In genomic region chr12:22974865-22975264, GRCh38 we compare ENCODE assay signal across 12 cellular contexts.
DNase-seq lines count a peak whose midpoint lies in the region; ATAC-seq lines count a peak whose summit lies in the region.
"Had no signal": no experiment of that assay in that cellular context is flagged by ENCODE, and none has a peak within 500 bp of the region (broad histone marks: within the 10 kb centered on the region; RNA-seq: fewer than 3 reads in every experiment).

No MANE protein-coding gene starts in this region.

- no peak for ATAC-seq in GM19467 (IDR thresholded peaks at IDR 0.05; ENCODE audit: unreplicated experiment)
- no peak for ATAC-seq in GM21529 (IDR thresholded peaks at IDR 0.05; ENCODE audit: unreplicated experiment)
- ATAC-seq: activated naive CD8-positive, alpha-beta T cell treated with anti-CD3 and anti-CD28 coated beads, Interleukin-2, amount 50 U/mL, for 24 hours had no signal

- DNase-seq in A172 (ENCODE audit: low spot score) (peak; percentile 67), HPDE6-E6E7 (ENCODE audit: extremely low spot score) (peak; percentile 45), amniotic stem cell (lab: John Stamatoyannopoulos, UW) (peak; percentile 5), hepatic stellate cell (ENCODE audit: low spot score) (peak; percentile 42), RPMI8226 (no peak)
- no peak for DNase-seq in activated CD8-positive, alpha-beta memory T cell treated with anti-CD3 and anti-CD28 coated beads, Interleukin-2, amount 50 U/mL, for 4 hours
- DNase-seq: activated CD4-positive, alpha-beta memory T cell treated with anti-CD3 and anti-CD28 coated beads, Interleukin-2, amount 10 ng/mL, durations not matched to agents 7 days and 5 days; activated naive CD8-positive, alpha-beta T cell treated with anti-CD3 and anti-CD28 coated beads, Interleukin-2, amount 50 U/mL, for 24 hours; midbrain; right lobe of liver had no signal

Comparison
In these comparisons a context has a peak if more than half of its experiments do, and no peak if none do; other contexts are left out.
1. DNase-seq: peak in A172 (single experiment), HPDE6-E6E7 (single experiment), amniotic stem cell (single experiment) and hepatic stellate cell (single experiment); none in RPMI8226 (single experiment) and activated CD8-positive, alpha-beta memory T cell treated with anti-CD3 and anti-CD28 coated beads, Interleukin-2, amount 50 U/mL, for 4 hours (single experiment).